In genomic region chr12:93677195-93678064, GRCh38 we compare ENCODE assay signal across 8 cellular contexts. TPM values are rescaled to one million over a fixed set of nuclear protein-coding genes. Genes with fewer than 3 reads are reported as not detected.
DNase-seq lines count a peak whose midpoint lies in the region; ATAC-seq and TF ChIP-seq lines count a peak whose summit lies in the region.

TSS of gene CRADD (plus strand) at chr12:93677375.

- CTCF ChIA-PET in GM10248 (lab: Yijun Ruan, JAX), result interaction anchor here (0.8 to 1.3 kb wide), 6 partner anchors 24 to 425 kb away, joined by 3 to 5 read pairs (median 3); no protein-coding TSS in a partner anchor

- no peak for TF ChIP-seq CTCF in GM10248 (IDR thresholded peaks at IDR 0.05; ENCODE audit: control extremely low read depth, extremely low read depth, low read depth, missing control alignments)
- TF ChIP-seq CTCF in omental fat pad (IDR thresholded peaks at IDR 0.05), result no peak
- no peak for TF ChIP-seq CTCF in testis (IDR thresholded peaks at IDR 0.05)

- no peaks in the 10 kb centered on the region for H3K27me3 ChIP-seq in testis

- H3K9me3 Mint-ChIP-seq in activated naive CD8-positive, alpha-beta T cell (ENCODE audit: low read depth), result no peaks in the 10 kb centered on the region

- peak; percentile 62 for TF ChIP-seq POLR2A in testis (IDR thresholded peaks at IDR 0.05)

- H3K27me3 Mint-ChIP-seq in activated naive CD8-positive, alpha-beta T cell, result peaks cover 12% of the 10 kb centered on the region

- DNase-seq in GM10248 (ENCODE audit: extremely low spot score) (peak; percentile 84), NCI-H1092 treated with DMSO at 0.1 percent for 48 hours (lab: John Stamatoyannopoulos, UW) (peak; percentile 98), SKM-1 (lab: John Stamatoyannopoulos, UW; ENCODE audit: unreplicated experiment) (peak; percentile 56), glomerular visceral epithelial cell (ENCODE audit: extremely low spot score) (peak; percentile 95), omental fat pad (ENCODE audit: low spot score) (peak; percentile 46), testis (peak; percentile 93)

- no peaks in the 10 kb centered on the region for H3K36me3 ChIP-seq in testis (ENCODE audit: low read depth, missing control alignments)

- intact Hi-C loops in testis (cut with DNase I; ENCODE audit: low total_unique reads), result loop anchor here (5.0 kb wide), 1 partner anchor 780 kb away; the partner anchor contains the start of gene CEP83

- peaks cover 32% of the 10 kb centered on the region for H3K4me1 Mint-ChIP-seq in activated naive CD8-positive, alpha-beta T cell (ENCODE audit: low read depth)

- H3K4me3 ChIP-seq in testis, result peak within 1 kb of the TSS; percentile 66 to 89

- H3K27ac Mint-ChIP-seq in activated naive CD8-positive, alpha-beta T cell, result peak within 1 kb of the TSS; percentile 99

- WGBS in testis, 2 donors, result 0% methylated on average over 10 to 41 of the region's 41 CpGs

- H3K4me3 Mint-ChIP-seq in activated naive CD8-positive, alpha-beta T cell, result peak within 1 kb of the TSS; percentile 94

- peak within 1 kb of the TSS; percentile 96 to 99 for H3K27ac ChIP-seq in testis

- POLR2A ChIA-PET in GM10248 (lab: Yijun Ruan, JAX), result no interaction called here

- ATAC-seq in HG02610 (IDR thresholded peaks at IDR 0.05; ENCODE audit: unreplicated experiment) (peak; percentile 94), omental fat pad (ENCODE audit: low FRiP score) (peak; percentile 96)

- H3K9me3 ChIP-seq in testis, result no peaks in the 10 kb centered on the region

- peaks cover 12% of the 10 kb centered on the region for H3K36me3 Mint-ChIP-seq in activated naive CD8-positive, alpha-beta T cell

- H3K4me1 ChIP-seq in testis, result peaks cover 16% of the 10 kb centered on the region

RNA-seq across cellular contexts. Expression of gene CRADD, which starts in this region (rescaled TPM):
- total RNA-seq in omental fat pad (10 to 100 TPM; 27.7 to 61.0 (median 34.2) TPM), testis (10 to 100 TPM; 46.0 to 53.0 TPM)
- 43.2 TPM for polyA plus RNA-seq in testis (ENCODE audit: insufficient read depth, low read depth, low replicate concordance)

Comparison
In these comparisons a context has a peak if more than half of its experiments do, and no peak if none do; other contexts are left out.
1. Peak in every context shown above with its lines: DNase-seq, ATAC-seq, H3K4me3 ChIP-seq and H3K27ac ChIP-seq.
2. DNase-seq: peak in every context shown above with its lines; median percentile 98 in NCI-H1092 treated with DMSO at 0.1 percent for 48 hours; 95 in glomerular visceral epithelial cell; 93 in testis; 84 in GM10248; 56 in SKM-1; 46 in omental fat pad.